In the genomic region with DNA sequence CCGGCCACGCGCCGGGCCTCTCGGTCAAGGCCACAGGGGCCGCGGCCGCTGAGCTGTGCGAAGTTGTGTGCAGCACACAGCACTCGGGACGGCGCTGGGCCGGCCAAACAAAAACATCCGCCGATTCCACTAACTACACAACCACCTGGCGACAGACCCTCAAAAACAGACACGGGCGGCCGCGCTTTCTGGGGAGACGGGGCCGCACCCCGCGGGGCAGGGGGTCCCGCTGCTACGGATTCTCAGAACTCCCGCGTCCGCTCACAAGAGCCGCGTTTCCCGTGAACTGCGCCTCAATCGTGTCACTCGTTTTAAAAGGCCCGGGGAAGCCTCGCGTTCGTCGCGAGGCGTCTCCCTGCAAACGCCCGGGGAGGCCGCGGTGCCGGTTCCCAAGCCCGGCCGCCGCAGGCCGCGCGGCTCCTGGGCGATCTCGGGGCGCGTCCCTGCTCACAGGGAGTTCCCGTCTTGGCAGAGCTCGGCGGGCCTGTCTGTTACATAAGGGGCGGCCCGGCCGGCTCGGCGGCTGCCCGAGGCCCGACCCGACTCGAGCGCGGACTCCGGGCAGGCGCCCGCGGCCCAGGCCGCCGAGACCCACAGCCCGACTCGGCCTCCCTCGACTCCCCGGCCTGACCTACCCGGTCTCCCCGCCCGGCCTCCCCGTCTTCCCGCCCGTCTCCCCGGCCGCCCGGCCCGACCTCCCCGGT, we compare ENCODE assay signal across 8 cellular contexts. TPM values are rescaled to one million over a fixed set of nuclear protein-coding genes. Genes with fewer than 3 reads are reported as not detected.
DNase-seq lines count a peak whose midpoint lies in the region; ATAC-seq, FAIRE-seq and TF ChIP-seq lines count a peak whose summit lies in the region.

No MANE protein-coding gene starts in this region.

- peaks cover 55% of the 10 kb centered on the region for H3K36me3 Mint-ChIP-seq in WTC11

- H2AFZ ChIP-seq in HCT116 (ENCODE audit: low read depth, low read length, poor library complexity, severe bottlenecking) (no peak overlapping the region), endothelial cell of umbilical vein (ENCODE audit: low read depth, low read length) (no peak overlapping the region)

- H3K4me1 ChIP-seq in HCT116 (ENCODE audit: control insufficient read depth in 1 of 2, insufficient read depth in 2 of 2, low read length in 2 of 2): peaks cover 8 to 20% of the 10 kb centered on the region in 2 experiments
- peaks cover 10% of the 10 kb centered on the region for H3K4me1 ChIP-seq in endothelial cell of umbilical vein (ENCODE audit: control insufficient read depth, extremely low read depth, insufficient read depth, low read length)
- H3K4me1 ChIP-seq in mucosa of rectum (ENCODE audit: control insufficient read depth in 2 of 2, insufficient read depth in 2 of 2, low read length in 2 of 2): peaks cover 21% of the 10 kb centered on the region in 2 donors
- peaks cover 57% of the 10 kb centered on the region for H3K4me1 ChIP-seq in vagina

- peak overlapping the region; percentile 90 for H3K9ac ChIP-seq in HCT116 (ENCODE audit: low read length)
- H3K9ac ChIP-seq in endothelial cell of umbilical vein (replicated peaks; ENCODE audit: extremely low read depth, insufficient read depth, low read length): peak overlapping the region; percentile 90
- H3K9ac ChIP-seq in mucosa of rectum (ENCODE audit: low read depth in 1 of 2, low read length in 2 of 2): peak overlapping the region; percentile 83 to 85

- no peaks in the 10 kb centered on the region for H3K9me3 ChIP-seq in HCT116 (ENCODE audit: control insufficient read depth in 1 of 2, insufficient read depth in 1 of 2, low read depth in 1 of 2, low read length in 2 of 2)
- H3K9me3 ChIP-seq in endothelial cell of umbilical vein (replicated peaks; ENCODE audit: control insufficient read depth, insufficient read depth, low read length): no peaks in the 10 kb centered on the region
- no peaks in the 10 kb centered on the region for H3K9me3 ChIP-seq in mucosa of rectum (ENCODE audit: control insufficient read depth in 2 of 2, low read length in 2 of 2)
- H3K9me3 ChIP-seq in vagina: no peaks in the 10 kb centered on the region

- H3K4me3 ChIP-seq in HCT116 (replicated peaks in 1 of 2; ENCODE audit: low read depth in 1 of 2, low read length in 2 of 2) (peak overlapping the region; percentile 76 to 88), endothelial cell of umbilical vein (replicated peaks in 1 of 3; ENCODE audit: insufficient read depth in 1 of 3, low read depth in 1 of 3, low read length in 3 of 3) (peak overlapping the region; percentile 56 to 93 (median 89)), mucosa of rectum (ENCODE audit: low read length in 2 of 2) (peak overlapping the region; percentile 79 to 80), vagina (peak overlapping the region; percentile 77 to 86)

- no peaks in the 10 kb centered on the region for H3K9me1 ChIP-seq in endothelial cell of umbilical vein (replicated peaks; ENCODE audit: control insufficient read depth, extremely low read depth, insufficient read depth, low read length)

- H3K4me3 Mint-ChIP-seq in WTC11: peak overlapping the region; percentile 80

- BruUV-seq in HCT116 (replicated peaks; lab: Mats Ljungman, UMichigan) (no TSS peak), endothelial cell of umbilical vein (replicated peaks; lab: Mats Ljungman, UMichigan) (no TSS peak)

- DNase-seq in AG20443 (ENCODE audit: low spot score): peak; percentile 70
- DNase-seq in HCT116 (ENCODE audit: low read depth, low spot score): no peak
- DNase-seq in WTC11 (ENCODE audit: low spot score): no peak
- DNase-seq in endothelial cell of umbilical vein (ENCODE audit: low read depth, low spot score): peak; percentile 34
- no peak for DNase-seq in vagina (ENCODE audit: extremely low spot score in 2 of 2)
- no peak for DNase-seq in GM19240 (ENCODE audit: insufficient read length, low spot score)

- TF ChIP-seq CTCF in HCT116 (IDR thresholded peaks at IDR 0.05 in 2 of 3, conservative IDR thresholded peaks at IDR 0.05 in 1 of 3; ENCODE audit: borderline replicate concordance in 1 of 3, insufficient read depth in 1 of 3, low read depth in 2 of 3, low read length in 2 of 3) (no peak), WTC11 (IDR thresholded peaks at IDR 0.05) (no peak), endothelial cell of umbilical vein (IDR thresholded peaks at IDR 0.05; ENCODE audit: extremely low read depth in 1 of 2, insufficient read depth in 1 of 2, low read depth in 1 of 2, low read length in 2 of 2) (no peak), vagina (IDR thresholded peaks at IDR 0.05) (no peak)

- H3K27me3 Mint-ChIP-seq in WTC11 (ENCODE audit: low read depth): peaks cover 30% of the 10 kb centered on the region

- H3K27me3 ChIP-seq in HCT116 (ENCODE audit: insufficient read depth, low read length) (no peaks in the 10 kb centered on the region), endothelial cell of umbilical vein (ENCODE audit: control insufficient read depth in 2 of 2, insufficient read depth in 2 of 2, low read length in 2 of 2) (peaks cover 3 to 6% of the 10 kb centered on the region in 2 experiments), mucosa of rectum (ENCODE audit: control insufficient read depth in 2 of 2, insufficient read depth in 2 of 2, low read length in 2 of 2) (no peaks in the 10 kb centered on the region), vagina (no peaks in the 10 kb centered on the region)

- RAD21 ChIA-PET in HCT116 (lab: Charles Lee; ENCODE audit: low non-redundant PET in 1 of 2, low total read pairs in 2 of 2, uncharacterized antibody in 2 of 2, unreplicated experiment in 2 of 2): no interaction called here

- ATAC-seq in HCT116: peak; percentile 20
- ATAC-seq in WTC11: no peak
- no peak for ATAC-seq in HG03354 (IDR thresholded peaks at IDR 0.05; ENCODE audit: poor library complexity, severe bottlenecking, unreplicated experiment)

- CTCF ChIA-PET in HCT116 (lab: Charles Lee): no interaction called here
- CTCF ChIA-PET in WTC11 (lab: Charles Lee): no interaction called here
- CTCF ChIA-PET in endothelial cell of umbilical vein (lab: Charles Lee): no interaction called here

- H3K27ac Mint-ChIP-seq in WTC11: no peak overlapping the region

- peak overlapping the region; percentile 99 for H3K4me2 ChIP-seq in HCT116 (ENCODE audit: low read length)
- peak overlapping the region; percentile 79 for H3K4me2 ChIP-seq in endothelial cell of umbilical vein (ENCODE audit: insufficient read depth, low read length)

- intact Hi-C loops in HCT116 (cut with micrococcal nuclease): no loop called here
- intact Hi-C loops in endothelial cell of umbilical vein (cut with micrococcal nuclease): loop anchor here (1.0 kb wide), 1 partner anchor 92 kb away; the partner anchor contains the start of genes ALG12 and CRELD2
- intact Hi-C loops in vagina (cut with DNase I): no loop called here

- TF ChIP-seq POLR2A in HCT116 (IDR thresholded peaks at IDR 0.05; ENCODE audit: borderline replicate concordance, extremely low read depth, insufficient read depth, insufficient read length) (no peak), endothelial cell of umbilical vein (IDR thresholded peaks at IDR 0.05; ENCODE audit: low read depth, low read length) (no peak), vagina (IDR thresholded peaks at IDR 0.05) (no peak)

- H3K27ac ChIP-seq in HCT116 (ENCODE audit: low read depth, low read length) (peak overlapping the region; percentile 72), endothelial cell of umbilical vein (ENCODE audit: insufficient read depth, low read depth, low read length) (peak overlapping the region; percentile 55), mucosa of rectum (ENCODE audit: low read depth in 2 of 2, low read length in 2 of 2) (peak overlapping the region; percentile 72 to 83), vagina (peak overlapping the region; percentile 88)

- POLR2A ChIA-PET in HCT116 (lab: Charles Lee): no interaction called here
- POLR2A ChIA-PET in WTC11 (lab: Charles Lee): no interaction called here
- POLR2A ChIA-PET in endothelial cell of umbilical vein (lab: Charles Lee): no interaction called here

- peaks cover 25% of the 10 kb centered on the region for H3K9me3 Mint-ChIP-seq in WTC11

- H3K79me2 ChIP-seq in HCT116 (ENCODE audit: insufficient read depth, low read length): peaks cover 54% of the 10 kb centered on the region
- peaks cover 54% of the 10 kb centered on the region for H3K79me2 ChIP-seq in endothelial cell of umbilical vein (ENCODE audit: control insufficient read depth, insufficient read depth, low read length)

- dilution Hi-C loops in endothelial cell of umbilical vein (cut with MboI; ENCODE audit: extremely low pct_ligation_motif_present, low sequenced_read_pairs): no loop called here

- H3K4me1 Mint-ChIP-seq in WTC11: peaks cover 19% of the 10 kb centered on the region

- no peak for TF ChIP-seq RAD21 in HCT116 (IDR thresholded peaks at IDR 0.05; ENCODE audit: low read depth)

- H4K20me1 ChIP-seq in HCT116 (ENCODE audit: insufficient read depth) (no peaks in the 10 kb centered on the region), endothelial cell of umbilical vein (replicated peaks; ENCODE audit: control insufficient read depth, extremely low read depth, insufficient read depth, low read length) (peaks cover 11% of the 10 kb centered on the region)

- H3K36me3 ChIP-seq in HCT116 (ENCODE audit: control insufficient read depth in 1 of 2, insufficient read depth in 2 of 2, low read length in 2 of 2): peaks cover 12 to 16% of the 10 kb centered on the region in 2 experiments; a peak in 3 of 4 replicates
- H3K36me3 ChIP-seq in endothelial cell of umbilical vein (ENCODE audit: control insufficient read depth in 2 of 2, extremely low read depth in 1 of 2, insufficient read depth in 2 of 2, low read length in 2 of 2): peaks cover 15 to 25% of the 10 kb centered on the region in 2 experiments
- peaks cover 15 to 26% of the 10 kb centered on the region in 2 donors for H3K36me3 ChIP-seq in mucosa of rectum (ENCODE audit: control insufficient read depth in 2 of 2, insufficient read depth in 2 of 2, low read length in 2 of 2)
- peaks cover 0 to 22% of the 10 kb centered on the region in 2 donors for H3K36me3 ChIP-seq in vagina

- FAIRE-seq in endothelial cell of umbilical vein (lab: Jason Lieb, UNC): no peak

- H3K9me2 ChIP-seq in HCT116 (ENCODE audit: insufficient read depth): no peaks in the 10 kb centered on the region

RNA-seq across cellular contexts. Expression of gene BRD1, which starts 0.9 kb away (rescaled TPM):
- total RNA-seq in HCT116 (2021; ENCODE audit: unreplicated experiment) (31.3 TPM), WTC11 (2021) (36.4 to 37.9 TPM (median 36.6 TPM) in 3 replicates), endothelial cell of umbilical vein (38.8 and 41.1 TPM in 2 replicates), vagina (35.1 TPM)
- polyA plus RNA-seq in HCT116 (2012): 18.2 and 18.6 TPM in 2 replicates
- polyA plus RNA-seq in endothelial cell of umbilical vein: 6.8 and 8.1 TPM in 2 replicates
- 6.6 and 7.9 TPM in 2 replicates for polyA plus RNA-seq in endothelial cell of umbilical vein (2011; cell fraction: cytosol; rRNA removed)
- 46.2 and 52.9 TPM in 2 replicates for polyA plus RNA-seq in endothelial cell of umbilical vein (2011; cell fraction: nucleus; rRNA removed)
- 12.8 and 14.5 TPM in 2 replicates for polyA plus RNA-seq in endothelial cell of umbilical vein (2012)
- 11.1 and 15.7 TPM in 2 replicates for polyA minus RNA-seq in endothelial cell of umbilical vein
- polyA minus RNA-seq in endothelial cell of umbilical vein (2011; cell fraction: cytosol; rRNA and poly(A)+ RNA removed): 6.5 TPM
- polyA minus RNA-seq in endothelial cell of umbilical vein (2011; cell fraction: nucleus; rRNA and poly(A)+ RNA removed): 31.7 and 42.3 TPM in 2 replicates

RNA-seq across cellular contexts. Expression of gene ZBED4, which starts 26.9 kb away (rescaled TPM):
- 21.6 TPM for total RNA-seq in HCT116 (2021; ENCODE audit: unreplicated experiment)
- 13.1 and 13.8 TPM in 2 replicates for polyA plus RNA-seq in HCT116 (2012)
- 24.7 to 29.2 TPM (median 24.8 TPM) in 3 replicates for total RNA-seq in WTC11 (2021)
- total RNA-seq in endothelial cell of umbilical vein: 18.2 and 18.6 TPM in 2 replicates
- 6.4 and 8.6 TPM in 2 replicates for polyA plus RNA-seq in endothelial cell of umbilical vein
- 9.1 and 9.3 TPM in 2 replicates for polyA plus RNA-seq in endothelial cell of umbilical vein (2011; cell fraction: cytosol; rRNA removed)
- 13.5 and 14.1 TPM in 2 replicates for polyA plus RNA-seq in endothelial cell of umbilical vein (2011; cell fraction: nucleus; rRNA removed)
- 12.3 and 13.1 TPM in 2 replicates for polyA plus RNA-seq in endothelial cell of umbilical vein (2012)
- polyA minus RNA-seq in endothelial cell of umbilical vein: 14.1 TPM in 2 replicates
- polyA minus RNA-seq in endothelial cell of umbilical vein (2011; cell fraction: cytosol; rRNA and poly(A)+ RNA removed): 5.0 TPM
- 14.1 and 14.9 TPM in 2 replicates for polyA minus RNA-seq in endothelial cell of umbilical vein (2011; cell fraction: nucleus; rRNA and poly(A)+ RNA removed)
- 9.1 TPM for total RNA-seq in vagina

Comparison
In these comparisons a context has a peak if more than half of its experiments do, and no peak if none do; other contexts are left out.
1. DNase-seq: peak in AG20443 (single experiment) and endothelial cell of umbilical vein (single experiment); none in HCT116 (single experiment), WTC11 (single experiment), vagina (0 of 2) and GM19240 (single experiment).
2. Peak in every context shown above with its lines, with median percentiles within 50 percentile points of each other: H3K27ac ChIP-seq, H3K4me3 ChIP-seq and H3K9ac ChIP-seq.